Comparison of ENCODE assay signal across 1 cellular context in the genomic region with DNA sequence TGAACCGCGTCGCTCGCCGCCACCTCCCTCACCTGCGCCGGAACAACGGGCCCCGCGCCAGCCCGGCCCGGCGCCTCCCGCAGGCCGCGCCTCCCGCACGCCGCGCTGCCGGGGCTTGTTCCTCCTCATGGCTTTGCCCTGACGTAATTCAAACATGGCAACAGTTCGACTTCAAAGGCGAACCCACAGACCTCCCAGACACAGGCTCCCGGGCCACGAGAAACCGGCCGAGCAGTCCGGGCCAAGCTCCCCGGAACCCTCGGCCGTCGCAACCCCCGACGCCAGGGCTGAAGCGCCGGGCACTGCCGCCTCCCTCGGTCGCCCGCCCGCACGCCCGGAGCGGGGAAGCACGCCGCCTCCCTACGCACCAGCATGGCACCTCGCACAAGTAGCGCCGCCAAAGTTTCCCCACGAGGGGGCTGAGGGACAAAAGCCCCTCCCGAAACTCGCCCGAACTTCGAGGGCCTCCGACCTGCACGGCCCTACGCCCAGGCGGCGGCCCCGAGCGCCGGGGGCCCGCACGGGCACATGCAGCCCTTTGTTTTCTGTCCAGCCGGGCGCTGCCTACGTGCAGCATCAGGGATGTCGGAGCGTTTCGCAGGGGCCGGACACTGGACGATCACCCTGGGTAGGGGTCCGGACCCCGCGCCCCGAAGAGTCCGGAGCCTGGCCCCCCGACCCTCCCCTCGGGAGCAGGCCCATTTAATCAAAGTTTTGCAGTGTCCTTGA.
A peak's percentile ranks its signal among the peaks of the same experiment; 100 is the strongest.
TF ChIP-seq lines count a peak whose summit lies in the region.

No MANE protein-coding gene starts in this region.

TF ChIP-seq in K562, 482 proteins besides CTCF, POLR2A, EP300 and RAD21 (continued from another document):
- TF ChIP-seq, protein P1, sequence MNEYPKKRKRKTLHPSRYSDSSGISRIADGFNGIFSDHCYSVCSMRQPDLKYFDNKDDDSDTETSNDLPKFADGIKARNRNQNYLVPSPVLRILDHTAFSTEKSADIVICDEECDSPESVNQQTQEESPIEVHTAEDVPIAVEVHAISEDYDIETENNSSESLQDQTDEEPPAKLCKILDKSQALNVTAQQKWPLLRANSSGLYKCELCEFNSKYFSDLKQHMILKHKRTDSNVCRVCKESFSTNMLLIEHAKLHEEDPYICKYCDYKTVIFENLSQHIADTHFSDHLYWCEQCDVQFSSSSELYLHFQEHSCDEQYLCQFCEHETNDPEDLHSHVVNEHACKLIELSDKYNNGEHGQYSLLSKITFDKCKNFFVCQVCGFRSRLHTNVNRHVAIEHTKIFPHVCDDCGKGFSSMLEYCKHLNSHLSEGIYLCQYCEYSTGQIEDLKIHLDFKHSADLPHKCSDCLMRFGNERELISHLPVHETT (CRISPR knock-in tag; conservative IDR thresholded peaks at IDR 0.05 in 1 of 2, IDR thresholded peaks at IDR 0.05 in 1 of 2): 0 out of 4 replicates have a peak, but pooled peaks of 1 of the 2 experiments have one; percentile 40
- TF ChIP-seq, protein P2, sequence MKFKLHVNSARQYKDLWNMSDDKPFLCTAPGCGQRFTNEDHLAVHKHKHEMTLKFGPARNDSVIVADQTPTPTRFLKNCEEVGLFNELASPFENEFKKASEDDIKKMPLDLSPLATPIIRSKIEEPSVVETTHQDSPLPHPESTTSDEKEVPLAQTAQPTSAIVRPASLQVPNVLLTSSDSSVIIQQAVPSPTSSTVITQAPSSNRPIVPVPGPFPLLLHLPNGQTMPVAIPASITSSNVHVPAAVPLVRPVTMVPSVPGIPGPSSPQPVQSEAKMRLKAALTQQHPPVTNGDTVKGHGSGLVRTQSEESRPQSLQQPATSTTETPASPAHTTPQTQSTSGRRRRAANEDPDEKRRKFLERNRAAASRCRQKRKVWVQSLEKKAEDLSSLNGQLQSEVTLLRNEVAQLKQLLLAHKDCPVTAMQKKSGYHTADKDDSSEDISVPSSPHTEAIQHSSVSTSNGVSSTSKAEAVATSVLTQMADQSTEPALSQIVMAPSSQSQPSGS (CRISPR knock-in tag; IDR thresholded peaks at IDR 0.05): 0 out of 2 replicates have a peak, but pooled peaks have one; percentile 30
- TF ChIP-seq HNRNPL (IDR thresholded peaks at IDR 0.05; ENCODE audit: low read depth, low read length): peak; percentile 59
- TF ChIP-seq, protein P3, sequence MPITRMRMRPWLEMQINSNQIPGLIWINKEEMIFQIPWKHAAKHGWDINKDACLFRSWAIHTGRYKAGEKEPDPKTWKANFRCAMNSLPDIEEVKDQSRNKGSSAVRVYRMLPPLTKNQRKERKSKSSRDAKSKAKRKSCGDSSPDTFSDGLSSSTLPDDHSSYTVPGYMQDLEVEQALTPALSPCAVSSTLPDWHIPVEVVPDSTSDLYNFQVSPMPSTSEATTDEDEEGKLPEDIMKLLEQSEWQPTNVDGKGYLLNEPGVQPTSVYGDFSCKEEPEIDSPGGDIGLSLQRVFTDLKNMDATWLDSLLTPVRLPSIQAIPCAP (CRISPR knock-in tag; IDR thresholded peaks at IDR 0.05; ENCODE audit: borderline replicate concordance): no peak
- peak in 1 of 3 experiments; percentile 75 for TF ChIP-seq YY1 (IDR thresholded peaks at IDR 0.05; ENCODE audit: borderline replicate concordance in 1 of 3, control insufficient read depth in 1 of 3, extremely low read depth in 1 of 3, insufficient read depth in 3 of 3, insufficient read length in 1 of 3, insufficient replicate concordance in 2 of 3, low read depth in 1 of 3, low read length in 2 of 3)
- TF ChIP-seq RNF2 (IDR thresholded peaks at IDR 0.05): 0 out of 2 replicates have a peak, but pooled peaks have one; percentile 12
- peak; percentile 84 for TF ChIP-seq POLR2G (IDR thresholded peaks at IDR 0.05; ENCODE audit: low read depth, low read length)
- TF ChIP-seq POLR2AphosphoS5 (IDR thresholded peaks at IDR 0.05; ENCODE audit: control insufficient read depth, insufficient read depth, low read depth, low read length): peak; percentile 25
- TF ChIP-seq ZNF282 (CRISPR knock-in tag; IDR thresholded peaks at IDR 0.05): peak; percentile 18; the same call in 1 of the 2 replicates
- TF ChIP-seq, protein P4, sequence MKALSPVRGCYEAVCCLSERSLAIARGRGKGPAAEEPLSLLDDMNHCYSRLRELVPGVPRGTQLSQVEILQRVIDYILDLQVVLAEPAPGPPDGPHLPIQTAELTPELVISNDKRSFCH (CRISPR knock-in tag; IDR thresholded peaks at IDR 0.05): no peak
- TF ChIP-seq, protein P4 (tag; IDR thresholded peaks at IDR 0.05): no peak; the same call in 1 of the 2 replicates
- no peak for TF ChIP-seq ATF1 (CRISPR knock-in tag; IDR thresholded peaks at IDR 0.05)
- TF ChIP-seq ATF1 (tag; IDR thresholded peaks at IDR 0.05): peak; percentile 75
- no peak for TF ChIP-seq NELFE (IDR thresholded peaks at IDR 0.05; ENCODE audit: insufficient read depth, insufficient read length)
- TF ChIP-seq TBP (optimal IDR thresholded peaks at IDR 0.05; ENCODE audit: low read depth, low read length): peak; percentile 14
- TF ChIP-seq, protein P5, sequence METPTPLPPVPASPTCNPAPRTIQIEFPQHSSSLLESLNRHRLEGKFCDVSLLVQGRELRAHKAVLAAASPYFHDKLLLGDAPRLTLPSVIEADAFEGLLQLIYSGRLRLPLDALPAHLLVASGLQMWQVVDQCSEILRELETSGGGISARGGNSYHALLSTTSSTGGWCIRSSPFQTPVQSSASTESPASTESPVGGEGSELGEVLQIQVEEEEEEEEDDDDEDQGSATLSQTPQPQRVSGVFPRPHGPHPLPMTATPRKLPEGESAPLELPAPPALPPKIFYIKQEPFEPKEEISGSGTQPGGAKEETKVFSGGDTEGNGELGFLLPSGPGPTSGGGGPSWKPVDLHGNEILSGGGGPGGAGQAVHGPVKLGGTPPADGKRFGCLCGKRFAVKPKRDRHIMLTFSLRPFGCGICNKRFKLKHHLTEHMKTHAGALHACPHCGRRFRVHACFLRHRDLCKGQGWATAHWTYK (CRISPR knock-in tag; IDR thresholded peaks at IDR 0.05): 0 out of 2 replicates have a peak, but pooled peaks have one; percentile 44
- peak; percentile 89 for TF ChIP-seq MYC (IDR thresholded peaks at IDR 0.05; ENCODE audit: low read depth, low read length)
- no peak for TF ChIP-seq MYC (CRISPR knock-in tag; IDR thresholded peaks at IDR 0.05; ENCODE audit: borderline replicate concordance, low read depth)
- no peak for TF ChIP-seq RBM22 (IDR thresholded peaks at IDR 0.05; ENCODE audit: low read depth, low read length, poor library complexity, severe bottlenecking)
- no peak for TF ChIP-seq ETV5 (CRISPR knock-in tag; IDR thresholded peaks at IDR 0.05; ENCODE audit: low read depth)
